Comparison of ENCODE assay signal across 7 cellular contexts in genomic region chr19:55484571-55485438, GRCh38. TPM values are rescaled to one million over a fixed set of nuclear protein-coding genes. Genes with fewer than 3 reads are reported as not detected.
A peak's percentile ranks its signal among the peaks of the same experiment; 100 is the strongest.
DNase-seq lines count a peak whose midpoint lies in the region; ATAC-seq and TF ChIP-seq lines count a peak whose summit lies in the region.

TSS of gene NAT14 (plus strand) at chr19:55485188. CDS start at chr19:55485709, 521 bp downstream.

- peak within 1 kb of the TSS; percentile 82 for H3K27ac Mint-ChIP-seq in osteocyte (ENCODE audit: unreplicated experiment)

- H3K27me3 Mint-ChIP-seq in osteocyte (ENCODE audit: unreplicated experiment): no peaks in the 10 kb centered on the region

- no peaks in the 10 kb centered on the region for H3K9me3 Mint-ChIP-seq in osteocyte (ENCODE audit: unreplicated experiment)

- H3K9me3 ChIP-seq in HUES6 (ENCODE audit: control insufficient read depth, insufficient read depth, low read depth, low read length) (no peaks in the 10 kb centered on the region), RWPE2 (ENCODE audit: severe bottlenecking) (no peaks in the 10 kb centered on the region), upper lobe of left lung (no peaks in the 10 kb centered on the region)

- H3K27me3 ChIP-seq in HUES6 (ENCODE audit: control insufficient read depth, insufficient read depth, low read length) (peaks cover 3% of the 10 kb centered on the region; the same call in 1 of the 2 replicates), RWPE2 (ENCODE audit: insufficient read depth, poor library complexity, severe bottlenecking) (no peaks in the 10 kb centered on the region), upper lobe of left lung (no peaks in the 10 kb centered on the region)

- H3K27ac ChIP-seq in HUES6 (ENCODE audit: low read depth, low read length) (peak within 1 kb of the TSS; percentile 19), RWPE2 (ENCODE audit: poor library complexity, severe bottlenecking) (peak within 1 kb of the TSS; percentile 73), upper lobe of left lung (peak within 1 kb of the TSS; percentile 80 to 88 (median 85))

- H3K4me1 ChIP-seq in HUES6 (ENCODE audit: control insufficient read depth, insufficient read depth, low read length) (peaks cover 57% of the 10 kb centered on the region), RWPE2 (ENCODE audit: insufficient read depth, poor library complexity, severe bottlenecking) (peaks cover 12% of the 10 kb centered on the region), upper lobe of left lung (peaks cover 35 to 43% (median 42%) of the 10 kb centered on the region in 4 donors)

- WGBS in upper lobe of left lung, 2 donors: 9% methylated on average over 24 to 27 of the region's 80 CpGs

- no peak for TF ChIP-seq EP300 in upper lobe of left lung (IDR thresholded peaks at IDR 0.05)

- DNase-seq in RWPE2 (ENCODE audit: low spot score) (peak; percentile 75), germinal center (ENCODE audit: low spot score) (peak; percentile 83), osteocyte (ENCODE audit: extremely low spot score, unreplicated experiment) (peak; percentile 92), upper lobe of left lung (peak; percentile 21 to 94)
- peak; percentile 64 for DNase-seq in activated naive CD4-positive, alpha-beta T cell treated with Interleukin-2 at 50 U/mL for 16 hours

- H3K36me3 Mint-ChIP-seq in osteocyte (ENCODE audit: unreplicated experiment): no peaks in the 10 kb centered on the region

- peak within 1 kb of the TSS; percentile 75 for H3K4me3 Mint-ChIP-seq in osteocyte (ENCODE audit: unreplicated experiment)

- peak within 1 kb of the TSS; percentile 74 for H3K9ac ChIP-seq in HUES6 (ENCODE audit: low read length)

- H3K4me1 Mint-ChIP-seq in osteocyte (ENCODE audit: unreplicated experiment): peaks cover 34% of the 10 kb centered on the region

- H3K4me3 ChIP-seq in HUES6 (ENCODE audit: low read depth, low read length): peak within 1 kb of the TSS; percentile 73
- peak within 1 kb of the TSS; percentile 66 for H3K4me3 ChIP-seq in RWPE2 (ENCODE audit: severe bottlenecking)
- H3K4me3 ChIP-seq in upper lobe of left lung: peak within 1 kb of the TSS; percentile 52 to 76 (median 54)

- ATAC-seq in GM18498 (IDR thresholded peaks at IDR 0.05; ENCODE audit: unreplicated experiment) (peak; percentile 61), RWPE2 (ENCODE audit: low read depth) (peak; percentile 28), upper lobe of left lung (ENCODE audit: low FRiP score in 2 of 2) (peak in 1 of 2 donors; percentile 55)

- TF ChIP-seq POLR2A in upper lobe of left lung (IDR thresholded peaks at IDR 0.05): peak in 1 of 4 donors; percentile 20

- H3K36me3 ChIP-seq in HUES6 (ENCODE audit: control insufficient read depth, insufficient read depth, low read length) (peaks cover 11% of the 10 kb centered on the region), RWPE2 (ENCODE audit: low read depth) (no peaks in the 10 kb centered on the region), upper lobe of left lung (peaks cover 4 to 30% (median 24%) of the 10 kb centered on the region in 4 donors)

- TF ChIP-seq CTCF in RWPE2 (IDR thresholded peaks at IDR 0.05; ENCODE audit: poor library complexity, severe bottlenecking) (no peak), osteocyte (IDR thresholded peaks at IDR 0.05) (no peak), upper lobe of left lung (IDR thresholded peaks at IDR 0.05) (no peak)

RNA-seq across cellular contexts. Expression of gene NAT14, which starts in this region (rescaled TPM):
- total RNA-seq in osteocyte (54.2 and 58.2 TPM in 2 replicates), upper lobe of left lung (10 to 100 TPM; 13.1 to 19.2 (median 16.3) TPM)

Comparison
In these comparisons a context has a peak if more than half of its experiments do, and no peak if none do; other contexts are left out.
1. H3K27ac ChIP-seq: peak in every context shown above with its lines; median percentile 85 in upper lobe of left lung; 73 in RWPE2; 19 in HUES6.